ENCODE assay signal across 18 cellular contexts in the genomic region with DNA sequence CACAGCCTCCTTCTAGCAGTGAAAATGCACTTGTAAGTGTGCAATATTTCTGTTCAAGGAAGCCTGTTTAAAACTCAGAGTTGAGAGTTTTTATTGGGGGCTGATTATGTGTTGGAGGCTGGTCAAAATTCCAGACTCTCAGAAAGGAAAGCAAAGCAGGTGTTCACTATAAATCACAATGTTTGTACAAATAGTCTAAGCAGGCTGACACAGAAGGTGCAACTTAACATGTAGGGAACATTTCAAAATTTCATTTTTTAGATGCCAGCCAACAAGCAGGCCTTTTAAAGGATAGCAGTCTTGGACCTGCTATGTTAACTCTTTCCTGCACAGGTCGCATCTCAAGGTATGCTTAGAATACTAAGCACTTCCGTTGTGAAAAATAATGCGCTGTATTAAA.
DNase-seq lines count a peak whose midpoint lies in the region; ATAC-seq, FAIRE-seq and TF ChIP-seq lines count a peak whose summit lies in the region.
"Had no signal": no experiment of that assay in that cellular context is flagged by ENCODE, and none has a peak within 500 bp of the region (broad histone marks: within the 10 kb centered on the region; RNA-seq: fewer than 3 reads in every experiment).

No MANE protein-coding gene starts in this region.

- H3K27me3 ChIP-seq in gastroesophageal sphincter (no peaks in the 10 kb centered on the region), sigmoid colon (no peaks in the 10 kb centered on the region)
- H3K27me3 ChIP-seq: BLaER1 had no signal

- H3K4me3 ChIP-seq in A549 (no peak overlapping the region), gastroesophageal sphincter (no peak overlapping the region), sigmoid colon (no peak overlapping the region), mucosa of descending colon (no peak overlapping the region)
- H3K4me3 ChIP-seq: BLaER1, GM23338 had no signal

- peak; percentile 49 for FAIRE-seq in A549 (lab: Jason Lieb, UNC)
- FAIRE-seq: D721Med had no signal

- TF ChIP-seq EP300 in A549 (IDR thresholded peaks at IDR 0.05) (no peak), gastroesophageal sphincter (IDR thresholded peaks at IDR 0.05) (no peak), sigmoid colon (IDR thresholded peaks at IDR 0.05) (no peak)

- TF ChIP-seq RAD21 in A549 (conservative IDR thresholded peaks at IDR 0.05 in 1 of 2, IDR thresholded peaks at IDR 0.05 in 1 of 2) = no peak

- no peaks in the 10 kb centered on the region for H3K9me3 ChIP-seq in A549
- no peaks in the 10 kb centered on the region for H3K9me3 ChIP-seq in gastroesophageal sphincter
- H3K9me3 ChIP-seq in sigmoid colon = no peaks in the 10 kb centered on the region
- H3K9me3 ChIP-seq in mucosa of descending colon = no peaks in the 10 kb centered on the region
- H3K9me3 ChIP-seq: BLaER1 had no signal

- H3K4me2 ChIP-seq in A549 = no peak overlapping the region
- H3K4me2 ChIP-seq: BLaER1, GM23338 had no signal

- intact Hi-C loops in sigmoid colon (cut with DNase I) (no loop called here), mucosa of descending colon (cut with DNase I, micrococcal nuclease) (no loop called here)

- WGBS in A549 (ENCODE audit: missing lambda C conversion rate) = 95% methylated on average over 3 of the region's 3 CpGs
- 35 to 63% methylated on average over 2 to 3 of the region's 3 CpGs for WGBS in gastroesophageal sphincter (ENCODE audit: low coverage in 1 of 2), 2 donors
- WGBS in sigmoid colon, 2 donors = 79 to 87% methylated on average over 3 of the region's 3 CpGs

- H3K27ac ChIP-seq in A549 (no peak overlapping the region), gastroesophageal sphincter (peak overlapping the region; percentile 29 to 64 (median 58)), sigmoid colon (peak overlapping the region; percentile 35 to 55 (median 51))
- H3K27ac ChIP-seq: BLaER1 had no signal

- no peak for TF ChIP-seq POLR2A in A549 (IDR thresholded peaks at IDR 0.05; ENCODE audit: low read length)
- TF ChIP-seq POLR2A in gastroesophageal sphincter (IDR thresholded peaks at IDR 0.05) = no peak
- TF ChIP-seq POLR2A in sigmoid colon (IDR thresholded peaks at IDR 0.05) = no peak

- POLR2A ChIA-PET in A549 (lab: Yijun Ruan, JAX) = no interaction called here

- no peak for DNase-seq in A549 (ENCODE audit: low read depth in 1 of 2, low spot score in 1 of 2)
- DNase-seq in LHCN-M2 (ENCODE audit: low read depth) = peak; percentile 29
- DNase-seq in sigmoid colon = no peak
- no peak for DNase-seq in DMS114 treated with DMSO at 0.1 percent for 48 hours (lab: John Stamatoyannopoulos, UW; ENCODE audit: unreplicated experiment)
- DNase-seq in glomerular visceral epithelial cell (ENCODE audit: extremely low spot score) = no peak
- DNase-seq in mucosa of descending colon = no peak
- DNase-seq: CD4-positive, alpha-beta T cell; CD8-positive, alpha-beta memory T cell; DMS 273 treated with DMSO at 0.1 percent for 48 hours; DMS53; DMS79 treated with DMSO at 0.1 percent for 48 hours; GF-D8; H9 had no signal

- H3K4me1 ChIP-seq in A549 (no peaks in the 10 kb centered on the region), gastroesophageal sphincter (peaks cover 0 to 32% (median 0%) of the 10 kb centered on the region in 3 donors), sigmoid colon (peaks cover 0 to 28% (median 5%) of the 10 kb centered on the region in 4 donors), mucosa of descending colon (ENCODE audit: low read depth) (no peaks in the 10 kb centered on the region)
- H3K4me1 ChIP-seq: BLaER1 had no signal

- CTCF ChIA-PET in A549 (lab: Yijun Ruan, JAX) = interaction anchor here (6.3 kb wide), 1 partner anchor 14 kb away, joined by 42 read pairs; no protein-coding TSS in a partner anchor

- TF ChIP-seq CTCF in A549 (IDR thresholded peaks at IDR 0.05) = no peak
- no peak for TF ChIP-seq CTCF in gastroesophageal sphincter (IDR thresholded peaks at IDR 0.05)
- TF ChIP-seq CTCF in sigmoid colon (IDR thresholded peaks at IDR 0.05) = no peak
- no peak for TF ChIP-seq CTCF in mucosa of descending colon (IDR thresholded peaks at IDR 0.05)

- H3K36me3 ChIP-seq in gastroesophageal sphincter = peaks cover 0 to 29% of the 10 kb centered on the region in 2 donors
- H3K36me3 ChIP-seq in sigmoid colon = peaks cover 0 to 20% (median 0%) of the 10 kb centered on the region in 4 donors
- no peaks in the 10 kb centered on the region for H3K36me3 ChIP-seq in mucosa of descending colon (ENCODE audit: low read depth)

- ATAC-seq in A549 = no peak
- ATAC-seq in gastroesophageal sphincter = peak; percentile 39
- ATAC-seq in mucosa of descending colon = no peak
- ATAC-seq: GM23338, HCT116 had no signal

TF ChIP-seq in A549, 52 proteins besides CTCF, POLR2A, EP300 and RAD21:
- TF ChIP-seq, protein P1, sequence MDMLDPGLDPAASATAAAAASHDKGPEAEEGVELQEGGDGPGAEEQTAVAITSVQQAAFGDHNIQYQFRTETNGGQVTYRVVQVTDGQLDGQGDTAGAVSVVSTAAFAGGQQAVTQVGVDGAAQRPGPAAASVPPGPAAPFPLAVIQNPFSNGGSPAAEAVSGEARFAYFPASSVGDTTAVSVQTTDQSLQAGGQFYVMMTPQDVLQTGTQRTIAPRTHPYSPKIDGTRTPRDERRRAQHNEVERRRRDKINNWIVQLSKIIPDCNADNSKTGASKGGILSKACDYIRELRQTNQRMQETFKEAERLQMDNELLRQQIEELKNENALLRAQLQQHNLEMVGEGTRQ (IDR thresholded peaks at IDR 0.05) = no peak
- TF ChIP-seq RCOR1 (IDR thresholded peaks at IDR 0.05; ENCODE audit: low read depth, low read length) (no peak), PHF8 (IDR thresholded peaks at IDR 0.05; ENCODE audit: borderline replicate concordance, low read depth) (no peak), RNF2 (IDR thresholded peaks at IDR 0.05; ENCODE audit: borderline replicate concordance, low read depth) (no peak), NFE2L2 (conservative IDR thresholded peaks at IDR 0.05; ENCODE audit: low read length) (no peak), JUN (IDR thresholded peaks at IDR 0.05) (no peak), TP53 (CRISPR knock-in tag; IDR thresholded peaks at IDR 0.05) (no peak)
- TF ChIP-seq, protein P2, sequence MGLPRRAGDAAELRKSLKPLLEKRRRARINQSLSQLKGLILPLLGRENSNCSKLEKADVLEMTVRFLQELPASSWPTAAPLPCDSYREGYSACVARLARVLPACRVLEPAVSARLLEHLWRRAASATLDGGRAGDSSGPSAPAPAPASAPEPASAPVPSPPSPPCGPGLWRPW (IDR thresholded peaks at IDR 0.05) = no peak
- TF ChIP-seq, protein P3, sequence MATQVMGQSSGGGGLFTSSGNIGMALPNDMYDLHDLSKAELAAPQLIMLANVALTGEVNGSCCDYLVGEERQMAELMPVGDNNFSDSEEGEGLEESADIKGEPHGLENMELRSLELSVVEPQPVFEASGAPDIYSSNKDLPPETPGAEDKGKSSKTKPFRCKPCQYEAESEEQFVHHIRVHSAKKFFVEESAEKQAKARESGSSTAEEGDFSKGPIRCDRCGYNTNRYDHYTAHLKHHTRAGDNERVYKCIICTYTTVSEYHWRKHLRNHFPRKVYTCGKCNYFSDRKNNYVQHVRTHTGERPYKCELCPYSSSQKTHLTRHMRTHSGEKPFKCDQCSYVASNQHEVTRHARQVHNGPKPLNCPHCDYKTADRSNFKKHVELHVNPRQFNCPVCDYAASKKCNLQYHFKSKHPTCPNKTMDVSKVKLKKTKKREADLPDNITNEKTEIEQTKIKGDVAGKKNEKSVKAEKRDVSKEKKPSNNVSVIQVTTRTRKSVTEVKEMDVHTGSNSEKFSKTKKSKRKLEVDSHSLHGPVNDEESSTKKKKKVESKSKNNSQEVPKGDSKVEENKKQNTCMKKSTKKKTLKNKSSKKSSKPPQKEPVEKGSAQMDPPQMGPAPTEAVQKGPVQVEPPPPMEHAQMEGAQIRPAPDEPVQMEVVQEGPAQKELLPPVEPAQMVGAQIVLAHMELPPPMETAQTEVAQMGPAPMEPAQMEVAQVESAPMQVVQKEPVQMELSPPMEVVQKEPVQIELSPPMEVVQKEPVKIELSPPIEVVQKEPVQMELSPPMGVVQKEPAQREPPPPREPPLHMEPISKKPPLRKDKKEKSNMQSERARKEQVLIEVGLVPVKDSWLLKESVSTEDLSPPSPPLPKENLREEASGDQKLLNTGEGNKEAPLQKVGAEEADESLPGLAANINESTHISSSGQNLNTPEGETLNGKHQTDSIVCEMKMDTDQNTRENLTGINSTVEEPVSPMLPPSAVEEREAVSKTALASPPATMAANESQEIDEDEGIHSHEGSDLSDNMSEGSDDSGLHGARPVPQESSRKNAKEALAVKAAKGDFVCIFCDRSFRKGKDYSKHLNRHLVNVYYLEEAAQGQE (IDR thresholded peaks at IDR 0.05) = no peak

Comparison
In these comparisons a context has a peak if more than half of its experiments do, and no peak if none do; other contexts are left out.
1. H3K27ac ChIP-seq: peak in gastroesophageal sphincter (4 of 4) and sigmoid colon (4 of 4); none in A549 (0 of 2).